Comparison of ENCODE assay signal across 2 cellular contexts in genomic region chr12:53481957-53482586, GRCh38.
TF ChIP-seq lines count a peak whose summit lies in the region.

No MANE protein-coding gene starts in this region.

TF ChIP-seq in K562, 482 proteins besides CTCF, POLR2A, EP300 and RAD21 (continues in another document):
- TF ChIP-seq ZNF431 (CRISPR knock-in tag; IDR thresholded peaks at IDR 0.05) (no peak), FOXM1 (IDR thresholded peaks at IDR 0.05; ENCODE audit: low read depth) (no peak), FOXM1 (CRISPR knock-in tag; IDR thresholded peaks at IDR 0.05; ENCODE audit: low read depth) (no peak), RBM14 (IDR thresholded peaks at IDR 0.05; ENCODE audit: borderline replicate concordance, insufficient read depth, low read depth, low read length) (no peak), ZBTB33 (CRISPR knock-in tag; IDR thresholded peaks at IDR 0.05) (0 out of 2 replicates have a peak, but pooled peaks have one; percentile 34), KHSRP (IDR thresholded peaks at IDR 0.05) (no peak), BCLAF1 (IDR thresholded peaks at IDR 0.05; ENCODE audit: borderline replicate concordance in 1 of 2, control insufficient read depth in 1 of 2, low read depth in 2 of 2, low read length in 1 of 2) (no peak), ZNF445 (CRISPR knock-in tag; IDR thresholded peaks at IDR 0.05; ENCODE audit: low read depth) (no peak), E2F6 (IDR thresholded peaks at IDR 0.05; ENCODE audit: borderline replicate concordance in 1 of 2, extremely low read depth in 1 of 2, insufficient read depth in 1 of 2, insufficient read length in 1 of 2, low read depth in 1 of 2, low read length in 1 of 2, poor library complexity in 1 of 2, severe bottlenecking in 1 of 2) (no peak), MCM3 (IDR thresholded peaks at IDR 0.05) (no peak), PML (IDR thresholded peaks at IDR 0.05; ENCODE audit: low read length) (0 out of 2 replicates have a peak, but pooled peaks have one; percentile 2), NRF1 (conservative IDR thresholded peaks at IDR 0.05 in 1 of 2, IDR thresholded peaks at IDR 0.05 in 1 of 2) (0 out of 4 replicates have a peak, but pooled peaks of 1 of the 2 experiments have one; percentile 14), SMAD3 (CRISPR knock-in tag; conservative IDR thresholded peaks at IDR 0.05) (no peak), SRSF1 (IDR thresholded peaks at IDR 0.05; ENCODE audit: low read depth, low read length) (no peak), CREB1 (IDR thresholded peaks at IDR 0.05) (no peak), CREB1 (CRISPR knock-in tag; IDR thresholded peaks at IDR 0.05) (no peak), FOSL1 (tag; conservative IDR thresholded peaks at IDR 0.05) (no peak), ZBTB5 (IDR thresholded peaks at IDR 0.05) (no peak), KLF13 (tag; IDR thresholded peaks at IDR 0.05; ENCODE audit: borderline replicate concordance, low read depth) (no peak), POLR2B (IDR thresholded peaks at IDR 0.05; ENCODE audit: low read depth, partially characterized antibody) (peak; percentile 59), L3MBTL2 (IDR thresholded peaks at IDR 0.05) (no peak), ZNF512 (tag; IDR thresholded peaks at IDR 0.05) (no peak), BRF1 (IDR thresholded peaks at IDR 0.05; ENCODE audit: borderline replicate concordance, extremely low read depth, insufficient read length) (no peak)

TF ChIP-seq in neural cell, 6 proteins besides CTCF, POLR2A, EP300 and RAD21:
- TF ChIP-seq EZH2 (IDR thresholded peaks at IDR 0.05; ENCODE audit: borderline replicate concordance, insufficient read depth, low read length, poor library complexity, severe bottlenecking), result no peak
- no peak for TF ChIP-seq SMC3 (conservative IDR thresholded peaks at IDR 0.05; ENCODE audit: poor library complexity)
- TF ChIP-seq MXI1 (conservative IDR thresholded peaks at IDR 0.05; ENCODE audit: poor library complexity, severe bottlenecking), result no peak
- no peak for TF ChIP-seq REST (IDR thresholded peaks at IDR 0.05; ENCODE audit: borderline replicate concordance)
- no peak for TF ChIP-seq POLR2AphosphoS5 (IDR thresholded peaks at IDR 0.05)
